ENCODE assay signal across 1 cellular context in the genomic region with DNA sequence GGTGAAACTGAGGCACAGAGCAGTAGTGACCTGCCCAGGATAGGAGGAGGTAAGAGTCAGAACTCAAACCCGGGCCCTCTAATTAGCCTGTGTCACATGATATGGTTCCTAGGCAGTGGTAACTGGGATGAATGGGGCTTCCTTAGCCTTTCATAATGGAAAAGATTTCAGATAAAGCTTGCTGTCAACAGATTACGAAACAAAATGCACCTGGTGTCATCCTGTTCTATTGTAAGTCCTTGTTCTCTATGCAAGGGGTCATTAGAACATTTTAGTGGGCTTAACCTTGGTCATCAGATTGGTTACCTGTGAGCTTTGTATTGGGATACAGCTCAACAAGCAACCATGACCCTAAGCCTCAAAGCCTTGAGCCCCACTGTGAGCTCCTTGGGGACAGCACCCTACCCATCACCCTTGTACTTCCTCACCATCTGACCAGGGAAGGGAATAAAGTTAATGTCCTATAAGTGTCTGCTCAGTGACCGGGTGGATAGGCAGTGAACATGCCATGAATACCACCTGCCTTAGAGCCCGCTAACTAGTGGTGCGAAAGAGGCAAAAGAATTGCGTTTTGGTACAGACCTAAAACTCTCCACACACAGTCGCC.
TF ChIP-seq lines count a peak whose summit lies in the region.

No MANE protein-coding gene starts in this region.

TF ChIP-seq in IMR-90, 13 proteins besides CTCF, POLR2A, EP300 and RAD21 (continued from another document):
- TF ChIP-seq, protein P1, sequence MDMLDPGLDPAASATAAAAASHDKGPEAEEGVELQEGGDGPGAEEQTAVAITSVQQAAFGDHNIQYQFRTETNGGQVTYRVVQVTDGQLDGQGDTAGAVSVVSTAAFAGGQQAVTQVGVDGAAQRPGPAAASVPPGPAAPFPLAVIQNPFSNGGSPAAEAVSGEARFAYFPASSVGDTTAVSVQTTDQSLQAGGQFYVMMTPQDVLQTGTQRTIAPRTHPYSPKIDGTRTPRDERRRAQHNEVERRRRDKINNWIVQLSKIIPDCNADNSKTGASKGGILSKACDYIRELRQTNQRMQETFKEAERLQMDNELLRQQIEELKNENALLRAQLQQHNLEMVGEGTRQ (IDR thresholded peaks at IDR 0.05; ENCODE audit: low read depth, low read length): no peak
- TF ChIP-seq RCOR1 (IDR thresholded peaks at IDR 0.05; ENCODE audit: insufficient replicate concordance, low read length) (no peak), CEBPB (IDR thresholded peaks at IDR 0.05; ENCODE audit: low read depth, low read length) (no peak)
TF ChIP-seq in IMR-90: peak in this region for 0.
